9 cellular contexts compared by ENCODE assay signal in genomic region chr4:107094332-107094731, GRCh38. TPM values are rescaled to one million over a fixed set of nuclear protein-coding genes. Genes with fewer than 3 reads are reported as not detected.
DNase-seq lines count a peak whose midpoint lies in the region; ATAC-seq and TF ChIP-seq lines count a peak whose summit lies in the region.
"Had no signal": no experiment of that assay in that cellular context is flagged by ENCODE, and none has a peak within 500 bp of the region (broad histone marks: within the 10 kb centered on the region; RNA-seq: fewer than 3 reads in every experiment).

No MANE protein-coding gene starts in this region.

- TF ChIP-seq CTCF in RWPE2 (IDR thresholded peaks at IDR 0.05; ENCODE audit: poor library complexity, severe bottlenecking) (peak; percentile 64), stomach (IDR thresholded peaks at IDR 0.05) (no peak)

- H3K9me3 ChIP-seq in RWPE2 (ENCODE audit: severe bottlenecking), result no peaks in the 10 kb centered on the region
- H3K9me3 ChIP-seq in stomach, result peaks cover 0 to 4% (median 0%) of the 10 kb centered on the region in 4 donors
- H3K9me3 ChIP-seq: SJCRH30 had no signal

- H3K4me1 ChIP-seq in RWPE2 (ENCODE audit: insufficient read depth, poor library complexity, severe bottlenecking), result no peaks in the 10 kb centered on the region
- H3K4me1 ChIP-seq in stomach, result no peaks in the 10 kb centered on the region
- H3K4me1 ChIP-seq: SJCRH30 had no signal

- no peak for TF ChIP-seq POLR2A in stomach (IDR thresholded peaks at IDR 0.05)

- H3K27ac ChIP-seq in RWPE2 (ENCODE audit: poor library complexity, severe bottlenecking) (no peak overlapping the region), stomach (no peak overlapping the region)
- H3K27ac ChIP-seq: SJCRH30 had no signal

- 82 to 91% (median 86%) methylated on average over 2 of the region's 2 CpGs for WGBS in stomach, 5 donors

- intact Hi-C loops in stomach (cut with DNase I; ENCODE audit: low total_unique reads), result no loop called here

- H3K27me3 ChIP-seq in RWPE2 (ENCODE audit: insufficient read depth, poor library complexity, severe bottlenecking), result no peaks in the 10 kb centered on the region
- no peaks in the 10 kb centered on the region for H3K27me3 ChIP-seq in stomach
- H3K27me3 ChIP-seq: SJCRH30 had no signal

- ATAC-seq in GM18502 (IDR thresholded peaks at IDR 0.05; ENCODE audit: poor library complexity, unreplicated experiment) (peak; percentile 91), HG02759 (IDR thresholded peaks at IDR 0.05; ENCODE audit: unreplicated experiment) (peak; percentile 72), RWPE2 (ENCODE audit: low read depth) (peak; percentile 52; the same call in 2 of the 3 replicates)

- H3K36me3 ChIP-seq in RWPE2 (ENCODE audit: low read depth) (no peaks in the 10 kb centered on the region), stomach (no peaks in the 10 kb centered on the region)
- H3K36me3 ChIP-seq: SJCRH30 had no signal

- no peak overlapping the region for H3K4me3 ChIP-seq in RWPE2 (ENCODE audit: severe bottlenecking)
- H3K4me3 ChIP-seq in stomach, result no peak overlapping the region
- H3K4me3 ChIP-seq: SJCRH30 had no signal

- DNase-seq in RWPE2 (ENCODE audit: low spot score), result no peak
- DNase-seq in lung microvascular endothelial cell (ENCODE audit: low read depth in 2 of 2), result peak; percentile 62 to 64
- no peak for DNase-seq in germinal center (ENCODE audit: low spot score)
- no peak for DNase-seq in activated CD4-positive, alpha-beta T cell treated with anti-CD3 and anti-CD28 coated beads for 4 hours
- no peak for DNase-seq in stomach
- DNase-seq in NCI-H2081 treated with DMSO at 0.1 percent for 48 hours (lab: John Stamatoyannopoulos, UW), result no peak

- TF ChIP-seq EP300 in stomach (IDR thresholded peaks at IDR 0.05), result no peak

RNA-seq across cellular contexts. Expression of gene DKK2, which starts 58.2 kb away (rescaled TPM):
- total RNA-seq in lung microvascular endothelial cell, result under 0.01 TPM in 1 of 2 replicates, not detected in the other
- total RNA-seq in stomach, result 1 to 10 TPM in 1 of 5 donors, under 1 TPM in 1, not detected in 3; 0.58 to 2.6 TPM
- polyA plus RNA-seq in stomach, result under 1 TPM in 1 of 3 donors, not detected in 2; 0.05 TPM

Comparison
In these comparisons a context has a peak if more than half of its experiments do, and no peak if none do; other contexts are left out.
1. DNase-seq: peak in lung microvascular endothelial cell (2 of 2); none in RWPE2 (single experiment), germinal center (single experiment), activated CD4-positive, alpha-beta T cell treated with anti-CD3 and anti-CD28 coated beads for 4 hours (0 of 2), stomach (single experiment) and NCI-H2081 treated with DMSO at 0.1 percent for 48 hours (single experiment).
2. Peak in every context shown above with its lines, with median percentiles within 50 percentile points of each other: ATAC-seq.